In the genomic region with DNA sequence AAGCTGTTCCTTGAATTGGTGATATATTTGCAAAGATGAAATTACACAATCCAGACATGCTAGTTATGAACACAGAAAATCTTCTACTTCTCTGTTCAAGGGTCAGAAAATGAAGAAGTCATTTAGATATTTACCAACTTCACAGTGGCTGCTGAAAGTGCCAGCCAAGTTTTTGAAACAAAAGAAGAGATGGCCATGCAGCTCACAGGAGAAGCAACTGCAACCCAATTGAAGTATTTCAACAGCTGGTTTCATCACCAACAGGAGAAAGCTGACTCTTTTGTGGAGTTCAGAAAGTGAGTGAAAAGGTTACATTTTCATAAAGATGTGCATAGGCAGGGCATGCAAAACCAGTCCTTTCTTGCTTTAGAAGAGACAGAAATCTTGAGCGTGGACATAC, we compare ENCODE assay signal across 15 cellular contexts.
DNase-seq lines count a peak whose midpoint lies in the region; ATAC-seq and TF ChIP-seq lines count a peak whose summit lies in the region.
"Had no signal": no experiment of that assay in that cellular context is flagged by ENCODE, and none has a peak within 500 bp of the region (broad histone marks: within the 10 kb centered on the region; RNA-seq: fewer than 3 reads in every experiment).

No MANE protein-coding gene starts in this region.

- peaks cover 2 to 3% of the 10 kb centered on the region in 2 donors for H3K9me3 Mint-ChIP-seq in activated T-cell treated with anti-CD3 and anti-CD28 coated beads, Interleukin-2, amount 50 U/mL, for 72 hours
- H3K9me3 Mint-ChIP-seq: activated T-cell treated with anti-CD3 and anti-CD28 coated beads, Interleukin-2, amount 50 U/mL, for 24 hours; T-helper 2 cell treated with Interferon-gamma antibody and Interleukin-4, amounts not matched to agents 5 μg/mL and 100 μg/mL, for 36 hours had no signal

- TF ChIP-seq POLR2A in spleen (IDR thresholded peaks at IDR 0.05) (no peak), transverse colon (IDR thresholded peaks at IDR 0.05) (no peak)

- no peak for TF ChIP-seq EP300 in transverse colon (IDR thresholded peaks at IDR 0.05; ENCODE audit: low read depth)

- no peaks in the 10 kb centered on the region for H3K36me3 ChIP-seq in spleen
- H3K36me3 ChIP-seq in transverse colon: no peaks in the 10 kb centered on the region

- TF ChIP-seq CTCF in spleen (IDR thresholded peaks at IDR 0.05 in 8 of 11, conservative IDR thresholded peaks at IDR 0.05 in 3 of 11) (no peak), transverse colon (IDR thresholded peaks at IDR 0.05) (no peak)

- in situ Hi-C loops in transverse colon (cut with MboI; ENCODE audit: low pct_ligation_motif_present in 1 of 4, low pct_unique_long_range_greater_than_20kb in 1 of 4, low sequenced_read_pairs in 3 of 4): no loop called here

- H3K4me1 Mint-ChIP-seq in activated T-cell treated with anti-CD3 and anti-CD28 coated beads, Interleukin-2, amount 50 U/mL, for 72 hours (ENCODE audit: low read depth): peaks cover 32% of the 10 kb centered on the region

- intact Hi-C loops in spleen (cut with DNase I; ENCODE audit: low total_unique reads) (no loop called here), transverse colon (cut with DNase I; ENCODE audit: low total_unique reads) (no loop called here)

- H3K4me3 ChIP-seq in spleen (peak overlapping the region in 1 of 8 donors; percentile 8), transverse colon (no peak overlapping the region)
- H3K4me3 ChIP-seq: GM23248 had no signal

- peaks cover 0 to 2% (median 0%) of the 10 kb centered on the region in 8 donors for H3K9me3 ChIP-seq in spleen
- H3K9me3 ChIP-seq in transverse colon: no peaks in the 10 kb centered on the region

- H3K27ac ChIP-seq in spleen: peak overlapping the region in 7 of 8 donors; percentile 51 to 88 (median 81)
- H3K27ac ChIP-seq in transverse colon: no peak overlapping the region
- H3K27ac ChIP-seq: foreskin keratinocyte, GM23248 had no signal

- 70 to 91% (median 73%) methylated on average over 1 of the region's 1 CpG for WGBS in spleen, 5 donors
- 79% methylated on average over 1 of the region's 1 CpG; no CpG with 5 or more reads in 1 of the 2 donors for WGBS in transverse colon (ENCODE audit: low coverage in 1 of 2), 2 donors

- DNase-seq in activated T-cell treated with anti-CD3 and anti-CD28 coated beads, Interleukin-2, amount 50 U/mL, for 72 hours: peak in 1 of 2 donors; percentile 22
- DNase-seq in activated T-cell treated with anti-CD3 and anti-CD28 coated beads for 4 hours: no peak
- DNase-seq in NOMO-1 (lab: John Stamatoyannopoulos, UW; ENCODE audit: unreplicated experiment in 2 of 2): peak; percentile 80 to 94
- DNase-seq in spleen: no peak
- DNase-seq in transverse colon: no peak
- no peak for DNase-seq in HK-2 (ENCODE audit: unreplicated experiment)
- DNase-seq in dermis blood vessel endothelial cell: no peak
- DNase-seq: activated T-cell treated with anti-CD3 and anti-CD28 coated beads, Interleukin-2, amount 50 U/mL, for 24 hours; caudate nucleus; GM23248; KBM-7; NCI-H524 had no signal

- H3K4me3 Mint-ChIP-seq in activated T-cell treated with anti-CD3 and anti-CD28 coated beads, Interleukin-2, amount 50 U/mL, for 72 hours: peak overlapping the region; percentile 63 to 91
- H3K4me3 Mint-ChIP-seq: activated T-cell treated with anti-CD3 and anti-CD28 coated beads, Interleukin-2, amount 50 U/mL, for 24 hours; T-helper 2 cell treated with Interferon-gamma antibody and Interleukin-4, amounts not matched to agents 5 μg/mL and 100 μg/mL, for 36 hours had no signal

- peak; percentile 57 to 66 for ATAC-seq in activated T-cell treated with anti-CD3 and anti-CD28 coated beads, Interleukin-2, amount 50 U/mL, for 72 hours (replicated peaks in 1 of 2)
- ATAC-seq in HG02798 (IDR thresholded peaks at IDR 0.05; ENCODE audit: poor library complexity, unreplicated experiment): peak; percentile 74
- ATAC-seq: foreskin keratinocyte had no signal

- peaks cover 29% of the 10 kb centered on the region for H3K27me3 Mint-ChIP-seq in activated T-cell treated with anti-CD3 and anti-CD28 coated beads, Interleukin-2, amount 50 U/mL, for 72 hours (ENCODE audit: low read depth)

- H3K36me3 Mint-ChIP-seq in activated T-cell treated with anti-CD3 and anti-CD28 coated beads, Interleukin-2, amount 50 U/mL, for 72 hours (ENCODE audit: insufficient read depth in 2 of 2): peaks cover 0 to 2% of the 10 kb centered on the region in 2 donors

- peak overlapping the region; percentile 99 for H3K27ac Mint-ChIP-seq in activated T-cell treated with anti-CD3 and anti-CD28 coated beads, Interleukin-2, amount 50 U/mL, for 72 hours
- H3K27ac Mint-ChIP-seq: activated T-cell treated with anti-CD3 and anti-CD28 coated beads, Interleukin-2, amount 50 U/mL, for 24 hours; T-helper 2 cell treated with Interferon-gamma antibody and Interleukin-4, amounts not matched to agents 5 μg/mL and 100 μg/mL, for 36 hours had no signal

- H3K27me3 ChIP-seq in spleen (replicated peaks in 1 of 7): no peaks in the 10 kb centered on the region
- no peaks in the 10 kb centered on the region for H3K27me3 ChIP-seq in transverse colon
- H3K27me3 ChIP-seq: foreskin keratinocyte had no signal

- peaks cover 0 to 38% (median 2%) of the 10 kb centered on the region in 6 donors for H3K4me1 ChIP-seq in spleen
- peaks cover 0 to 5% (median 0%) of the 10 kb centered on the region in 4 donors for H3K4me1 ChIP-seq in transverse colon
- H3K4me1 ChIP-seq: foreskin keratinocyte had no signal

Comparison
In these comparisons a context has a peak if more than half of its experiments do, and no peak if none do; other contexts are left out.
1. DNase-seq: peak in NOMO-1 (2 of 2); none in activated T-cell treated with anti-CD3 and anti-CD28 coated beads for 4 hours (single experiment), spleen (single experiment), transverse colon (single experiment), HK-2 (single experiment) and dermis blood vessel endothelial cell (single experiment).
2. H3K27ac ChIP-seq: peak in spleen (7 of 8); none in transverse colon (0 of 4).